16 cellular contexts compared by ENCODE assay signal in the genomic region with DNA sequence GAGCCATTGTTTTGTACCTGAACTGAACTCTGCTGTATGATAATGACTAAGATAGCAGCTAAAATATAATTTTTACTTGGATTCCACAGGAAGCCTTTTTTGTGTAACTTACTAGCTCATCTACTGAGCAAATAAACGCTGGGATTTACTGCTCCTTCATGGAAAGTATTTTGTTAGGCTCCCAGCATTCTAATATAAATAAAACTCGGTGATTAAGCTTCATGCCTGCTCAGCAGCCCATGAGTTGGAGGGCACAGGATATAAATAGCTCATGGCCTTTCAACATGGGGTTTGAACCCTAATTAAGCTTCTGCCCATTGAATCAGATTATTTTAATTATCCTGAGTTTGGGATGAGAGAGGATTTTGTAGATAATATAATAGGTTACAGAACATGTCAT.
DNase-seq lines count a peak whose midpoint lies in the region; ATAC-seq and TF ChIP-seq lines count a peak whose summit lies in the region.
"Had no signal": no experiment of that assay in that cellular context is flagged by ENCODE, and none has a peak within 500 bp of the region (broad histone marks: within the 10 kb centered on the region; RNA-seq: fewer than 3 reads in every experiment).

No MANE protein-coding gene starts in this region.

- no peak for ATAC-seq in GM21737 (IDR thresholded peaks at IDR 0.05; ENCODE audit: unreplicated experiment)
- ATAC-seq: GM12878 had no signal

- no peak overlapping the region for H3K4me3 ChIP-seq in esophagus squamous epithelium
- no peak overlapping the region for H3K4me3 ChIP-seq in stomach
- H3K4me3 ChIP-seq: GM12878 had no signal

- H3K27me3 ChIP-seq in esophagus squamous epithelium, result no peaks in the 10 kb centered on the region
- peaks cover 0 to 5% (median 0%) of the 10 kb centered on the region in 3 donors for H3K27me3 ChIP-seq in stomach

- TF ChIP-seq CTCF in esophagus squamous epithelium (IDR thresholded peaks at IDR 0.05), result no peak
- TF ChIP-seq CTCF in stomach (IDR thresholded peaks at IDR 0.05), result no peak

- H3K4me1 ChIP-seq in esophagus squamous epithelium, result peaks cover 0 to 13% (median 0%) of the 10 kb centered on the region in 3 donors
- peaks cover 0 to 34% (median 9%) of the 10 kb centered on the region in 4 donors for H3K4me1 ChIP-seq in stomach

- H3K36me3 ChIP-seq in esophagus squamous epithelium (no peaks in the 10 kb centered on the region), stomach (no peaks in the 10 kb centered on the region)

- TF ChIP-seq POLR2A in esophagus squamous epithelium (IDR thresholded peaks at IDR 0.05) (no peak), stomach (IDR thresholded peaks at IDR 0.05) (no peak)

- H3K27ac ChIP-seq in esophagus squamous epithelium (peak overlapping the region; percentile 31 to 84 (median 65)), stomach (peak overlapping the region in 4 of 5 donors; percentile 48 to 76 (median 54))
- H3K27ac ChIP-seq: KMS-11 had no signal

- DNase-seq in NCI-H510A treated with DMSO at 0.1 percent for 48 hours (lab: John Stamatoyannopoulos, UW), result peak; percentile 33
- no peak for DNase-seq in NCI-H510A (lab: John Stamatoyannopoulos, UW)
- DNase-seq in esophagus squamous epithelium (lab: John Stamatoyannopoulos, UW), result no peak
- no peak for DNase-seq in stomach
- no peak for DNase-seq in effector CD8-positive, alpha-beta T cell (lab: John Stamatoyannopoulos, UW)
- DNase-seq in COR-L47 (lab: John Stamatoyannopoulos, UW), result no peak
- no peak for DNase-seq in GOT3 (lab: John Stamatoyannopoulos, UW)
- DNase-seq: 8988T; EL; NCI-H1436; NCI-H1930; NK-92 treated with Interleukin-12 subunit alpha and Interleukin-12 subunit beta, amount 100 ng/mL, for 24 hours; Right ventricle myocardium superior had no signal

- H3K9me3 ChIP-seq in esophagus squamous epithelium (peaks cover 0 to 5% (median 0%) of the 10 kb centered on the region in 3 donors), stomach (no peaks in the 10 kb centered on the region)

- WGBS in esophagus squamous epithelium, 2 donors, result 20 to 33% methylated on average over 2 of the region's 2 CpGs
- WGBS in stomach, 5 donors, result 24 to 40% (median 36%) methylated on average over 2 of the region's 2 CpGs

- intact Hi-C loops in esophagus squamous epithelium (cut with DNase I) (no loop called here), stomach (cut with DNase I; ENCODE audit: low total_unique reads) (loop anchor here (10.0 kb wide), 1 partner anchor 78 kb away; no protein-coding TSS in a partner anchor)

- no peak for TF ChIP-seq EP300 in stomach (IDR thresholded peaks at IDR 0.05)
